1 cellular context compared by ENCODE assay signal in the genomic region with DNA sequence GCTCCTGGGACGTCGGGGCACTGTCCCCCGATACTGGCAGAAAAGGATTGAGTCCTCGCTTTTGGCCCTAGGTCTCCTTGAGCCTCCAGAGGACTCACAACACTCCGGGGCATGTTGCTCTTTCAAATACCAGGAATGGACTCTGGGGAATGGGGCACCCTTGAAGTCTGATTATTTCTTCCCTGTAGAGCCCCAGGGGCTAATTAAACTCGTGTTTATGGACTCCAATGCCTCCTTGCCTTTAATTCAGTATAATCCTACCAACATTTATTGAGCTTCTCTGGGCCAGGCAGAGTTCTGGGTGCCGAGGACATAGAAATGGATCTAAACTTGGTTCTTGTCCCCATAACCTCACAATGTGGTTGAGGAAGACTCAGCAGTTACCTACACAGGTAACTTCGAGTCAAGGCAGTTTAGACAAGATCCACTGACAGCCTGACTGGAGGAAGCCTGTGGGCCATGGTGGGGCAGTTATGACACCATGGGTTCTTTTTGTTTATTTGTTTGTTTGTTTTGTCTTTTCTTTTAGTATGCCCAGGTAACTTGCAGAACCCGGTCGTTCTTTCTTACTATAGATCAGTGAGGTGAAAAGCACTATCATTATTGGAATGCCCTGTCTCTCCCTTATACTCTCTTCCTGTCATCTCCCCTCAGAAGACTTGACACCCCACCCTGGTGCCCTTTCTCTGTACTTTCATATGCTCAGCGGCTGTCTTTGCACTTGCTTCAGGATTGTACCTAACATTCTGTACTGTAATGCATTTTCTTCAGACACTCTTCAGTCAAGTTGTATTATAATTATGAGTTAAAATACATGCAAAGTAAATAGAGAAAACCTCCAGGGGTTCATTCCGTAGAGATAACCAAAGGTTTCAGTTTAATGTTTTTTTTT.
TF ChIP-seq lines count a peak whose summit lies in the region.

No MANE protein-coding gene starts in this region.

TF ChIP-seq in HCT116, 20 proteins besides CTCF, POLR2A, EP300 and RAD21 (continued from another document):
- TF ChIP-seq, protein P1, sequence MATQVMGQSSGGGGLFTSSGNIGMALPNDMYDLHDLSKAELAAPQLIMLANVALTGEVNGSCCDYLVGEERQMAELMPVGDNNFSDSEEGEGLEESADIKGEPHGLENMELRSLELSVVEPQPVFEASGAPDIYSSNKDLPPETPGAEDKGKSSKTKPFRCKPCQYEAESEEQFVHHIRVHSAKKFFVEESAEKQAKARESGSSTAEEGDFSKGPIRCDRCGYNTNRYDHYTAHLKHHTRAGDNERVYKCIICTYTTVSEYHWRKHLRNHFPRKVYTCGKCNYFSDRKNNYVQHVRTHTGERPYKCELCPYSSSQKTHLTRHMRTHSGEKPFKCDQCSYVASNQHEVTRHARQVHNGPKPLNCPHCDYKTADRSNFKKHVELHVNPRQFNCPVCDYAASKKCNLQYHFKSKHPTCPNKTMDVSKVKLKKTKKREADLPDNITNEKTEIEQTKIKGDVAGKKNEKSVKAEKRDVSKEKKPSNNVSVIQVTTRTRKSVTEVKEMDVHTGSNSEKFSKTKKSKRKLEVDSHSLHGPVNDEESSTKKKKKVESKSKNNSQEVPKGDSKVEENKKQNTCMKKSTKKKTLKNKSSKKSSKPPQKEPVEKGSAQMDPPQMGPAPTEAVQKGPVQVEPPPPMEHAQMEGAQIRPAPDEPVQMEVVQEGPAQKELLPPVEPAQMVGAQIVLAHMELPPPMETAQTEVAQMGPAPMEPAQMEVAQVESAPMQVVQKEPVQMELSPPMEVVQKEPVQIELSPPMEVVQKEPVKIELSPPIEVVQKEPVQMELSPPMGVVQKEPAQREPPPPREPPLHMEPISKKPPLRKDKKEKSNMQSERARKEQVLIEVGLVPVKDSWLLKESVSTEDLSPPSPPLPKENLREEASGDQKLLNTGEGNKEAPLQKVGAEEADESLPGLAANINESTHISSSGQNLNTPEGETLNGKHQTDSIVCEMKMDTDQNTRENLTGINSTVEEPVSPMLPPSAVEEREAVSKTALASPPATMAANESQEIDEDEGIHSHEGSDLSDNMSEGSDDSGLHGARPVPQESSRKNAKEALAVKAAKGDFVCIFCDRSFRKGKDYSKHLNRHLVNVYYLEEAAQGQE (IDR thresholded peaks at IDR 0.05; ENCODE audit: low read depth) = no peak
- no peak for TF ChIP-seq SRF (IDR thresholded peaks at IDR 0.05; ENCODE audit: low read depth)
- no peak for TF ChIP-seq CBX3 (IDR thresholded peaks at IDR 0.05; ENCODE audit: low read depth)
- no peak for TF ChIP-seq ELF1 (IDR thresholded peaks at IDR 0.05; ENCODE audit: borderline replicate concordance, low read depth)
- TF ChIP-seq, protein P2, sequence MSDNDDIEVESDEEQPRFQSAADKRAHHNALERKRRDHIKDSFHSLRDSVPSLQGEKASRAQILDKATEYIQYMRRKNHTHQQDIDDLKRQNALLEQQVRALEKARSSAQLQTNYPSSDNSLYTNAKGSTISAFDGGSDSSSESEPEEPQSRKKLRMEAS (IDR thresholded peaks at IDR 0.05) = no peak
- no peak for TF ChIP-seq FOSL1 (IDR thresholded peaks at IDR 0.05; ENCODE audit: low read depth)
- TF ChIP-seq YY1 (IDR thresholded peaks at IDR 0.05; ENCODE audit: extremely low read depth, insufficient replicate concordance, low read depth, low read length) = peak; percentile 44
- TF ChIP-seq ZFX (IDR thresholded peaks at IDR 0.05) = no peak
- 0 out of 2 replicates have a peak, but pooled peaks have one; percentile 12 for TF ChIP-seq JUND (IDR thresholded peaks at IDR 0.05)
- TF ChIP-seq TCF7L2 (IDR thresholded peaks at IDR 0.05; ENCODE audit: borderline replicate concordance, extremely low read depth, insufficient read depth, insufficient read length) = no peak
- TF ChIP-seq EGR1 (IDR thresholded peaks at IDR 0.05; ENCODE audit: low read depth) = no peak
- no peak for TF ChIP-seq ATF3 (IDR thresholded peaks at IDR 0.05)
- TF ChIP-seq POLR2AphosphoS5 (IDR thresholded peaks at IDR 0.05; ENCODE audit: low read depth, low read length) = no peak
- TF ChIP-seq ZBTB33 (IDR thresholded peaks at IDR 0.05; ENCODE audit: extremely low read depth, insufficient replicate concordance, low read length) = no peak
- no peak for TF ChIP-seq ZNF274 (IDR thresholded peaks at IDR 0.05; ENCODE audit: low read depth, low read length)
